In genomic region chr16:88560722-88561484, GRCh38 we compare ENCODE assay signal across 1 cellular context.
TF ChIP-seq lines count a peak whose summit lies in the region.

No MANE protein-coding gene starts in this region.

TF ChIP-seq in HepG2, 621 proteins besides CTCF, POLR2A, EP300 and RAD21 (continued from another document and continues in another):
- TF ChIP-seq LRRFIP1 (CRISPR knock-in tag; conservative IDR thresholded peaks at IDR 0.05) (peak; percentile 99), ZNF235 (CRISPR knock-in tag; IDR thresholded peaks at IDR 0.05; ENCODE audit: borderline replicate concordance) (peak; percentile 100), CEBPZ (IDR thresholded peaks at IDR 0.05; ENCODE audit: low read length) (no peak), ZNF597 (CRISPR knock-in tag; IDR thresholded peaks at IDR 0.05) (no peak), SIN3B (IDR thresholded peaks at IDR 0.05; ENCODE audit: low read length) (0 out of 2 replicates have a peak, but pooled peaks have one; percentile 25), PHB2 (IDR thresholded peaks at IDR 0.05; ENCODE audit: partially characterized antibody) (no peak), ZBTB10 (CRISPR knock-in tag; IDR thresholded peaks at IDR 0.05; ENCODE audit: borderline replicate concordance) (peak; percentile 98), ZNF792 (CRISPR knock-in tag; IDR thresholded peaks at IDR 0.05) (peak; percentile 100), MYNN (CRISPR knock-in tag; IDR thresholded peaks at IDR 0.05; ENCODE audit: low read depth) (peak; percentile 99), NCOA2 (CRISPR knock-in tag; IDR thresholded peaks at IDR 0.05) (peak; percentile 92), RXRB (CRISPR knock-in tag; IDR thresholded peaks at IDR 0.05; ENCODE audit: borderline replicate concordance) (peak; percentile 95), DNMT1 (CRISPR knock-in tag; IDR thresholded peaks at IDR 0.05) (no peak), ZMYM3 (CRISPR knock-in tag; IDR thresholded peaks at IDR 0.05) (peak; percentile 48; the same call in 1 of the 2 replicates), ZNF577 (CRISPR knock-in tag; IDR thresholded peaks at IDR 0.05; ENCODE audit: borderline replicate concordance, low read depth) (peak; percentile 98), SETDB1 (CRISPR knock-in tag; IDR thresholded peaks at IDR 0.05; ENCODE audit: borderline replicate concordance) (0 out of 2 replicates have a peak, but pooled peaks have one; percentile 57), ZSCAN31 (CRISPR knock-in tag; IDR thresholded peaks at IDR 0.05; ENCODE audit: low read depth) (peak; percentile 97; the same call in 1 of the 2 replicates), HDAC6 (IDR thresholded peaks at IDR 0.05; ENCODE audit: low read depth, low read length) (no peak), MTA1 (CRISPR knock-in tag; IDR thresholded peaks at IDR 0.05; ENCODE audit: borderline replicate concordance) (no peak), GPBP1L1 (CRISPR knock-in tag; IDR thresholded peaks at IDR 0.05) (no peak), MZF1 (CRISPR knock-in tag; IDR thresholded peaks at IDR 0.05; ENCODE audit: borderline replicate concordance) (peak; percentile 99; the same call in 1 of the 2 replicates), NFIC (IDR thresholded peaks at IDR 0.05; ENCODE audit: low read length) (no peak), MBD4 (IDR thresholded peaks at IDR 0.05; ENCODE audit: borderline replicate concordance, low read length) (no peak), TFE3 (CRISPR knock-in tag; IDR thresholded peaks at IDR 0.05) (peak; percentile 99), FOXK2 (IDR thresholded peaks at IDR 0.05) (no peak), ZNF253 (CRISPR knock-in tag; IDR thresholded peaks at IDR 0.05; ENCODE audit: borderline replicate concordance) (peak; percentile 98), U2AF2 (IDR thresholded peaks at IDR 0.05; ENCODE audit: low read depth, low read length) (no peak), ZNF550 (CRISPR knock-in tag; IDR thresholded peaks at IDR 0.05; ENCODE audit: borderline replicate concordance) (no peak), ZFP36 (IDR thresholded peaks at IDR 0.05; ENCODE audit: borderline replicate concordance, low read depth, low read length, partially characterized antibody) (no peak), FOXP4 (CRISPR knock-in tag; IDR thresholded peaks at IDR 0.05) (peak; percentile 84), KAT8 (CRISPR knock-in tag; IDR thresholded peaks at IDR 0.05) (peak; percentile 94), MAFK (conservative IDR thresholded peaks at IDR 0.05 in 1 of 2, IDR thresholded peaks at IDR 0.05 in 1 of 2; ENCODE audit: low read length in 2 of 2) (no peak), ZNF75D (CRISPR knock-in tag; IDR thresholded peaks at IDR 0.05; ENCODE audit: borderline replicate concordance) (peak; percentile 99), REST (IDR thresholded peaks at IDR 0.05; ENCODE audit: borderline replicate concordance in 1 of 2, low read depth in 1 of 2, low read length in 2 of 2) (peak; percentile 93 to 98)
